In genomic region chr11:62553839-62554361, GRCh38 we compare ENCODE assay signal across 8 cellular contexts. TPM values are rescaled to one million over a fixed set of nuclear protein-coding genes. Genes with fewer than 3 reads are reported as not detected.
DNase-seq lines count a peak whose midpoint lies in the region; FAIRE-seq and TF ChIP-seq lines count a peak whose summit lies in the region.

No MANE protein-coding gene starts in this region.

- peaks cover 7% of the 10 kb centered on the region for H3K79me2 ChIP-seq in neural progenitor cell (ENCODE audit: low read depth)

- H3K27ac Mint-ChIP-seq in neural progenitor cell, result peak overlapping the region; percentile 96

- no peak overlapping the region; a peak in 2 of 20 replicates for H3K4me3 ChIP-seq in BLaER1 treated with 17β-estradiol and CSF1 and Interleukin-3, amounts not matched to agents 10 nM and 100 nM
- H3K4me3 ChIP-seq in NT2/D1 (ENCODE audit: insufficient read length, low read depth) (peak overlapping the region; percentile 16), ectodermal cell (ENCODE audit: insufficient read depth, low read depth, low read length) (no peak overlapping the region), neural progenitor cell (no peak overlapping the region)

- no peak for DNase-seq in NT2/D1 (ENCODE audit: low read depth, low spot score)
- DNase-seq in neural progenitor cell (ENCODE audit: low spot score), result no peak
- DNase-seq in OCI-M1 (lab: John Stamatoyannopoulos, UW), result no peak
- no peak for DNase-seq in GM12891 (ENCODE audit: insufficient read length, low spot score)
- DNase-seq in SHP77 treated with DMSO at 0.1 percent for 48 hours (lab: John Stamatoyannopoulos, UW), result no peak
- DNase-seq in medulla oblongata (ENCODE audit: extremely low spot score), result no peak

- H3K9ac ChIP-seq in BLaER1 treated with 17β-estradiol and CSF1 and Interleukin-3, amounts not matched to agents 10 nM and 100 nM, result peak overlapping the region in 10 of 11 experiments; percentile 22 to 86 (median 63); a peak in 13 of 22 replicates
- H3K9ac ChIP-seq in NT2/D1 (ENCODE audit: insufficient read length, low read depth), result peak overlapping the region; percentile 74
- no peak overlapping the region for H3K9ac ChIP-seq in neural progenitor cell

- peak overlapping the region; percentile 84 to 96 (median 90) for H3K4me2 ChIP-seq in BLaER1 treated with 17β-estradiol and CSF1 and Interleukin-3, amounts not matched to agents 10 nM and 100 nM
- peak overlapping the region; percentile 63 for H3K4me2 ChIP-seq in neural progenitor cell

- H2AFZ ChIP-seq in neural progenitor cell (replicated peaks), result no peak overlapping the region

- peak overlapping the region; percentile 60 for H3K4me3 Mint-ChIP-seq in neural progenitor cell

- H3K4me1 ChIP-seq in BLaER1 treated with 17β-estradiol and CSF1 and Interleukin-3, amounts not matched to agents 10 nM and 100 nM, result peaks cover 87 to 95% (median 90%) of the 10 kb centered on the region in 10 experiments
- peaks cover 44% of the 10 kb centered on the region for H3K4me1 ChIP-seq in NT2/D1 (ENCODE audit: insufficient read depth, insufficient read length)
- peaks cover 53% of the 10 kb centered on the region for H3K4me1 ChIP-seq in ectodermal cell (ENCODE audit: control insufficient read depth, insufficient read depth, low read length)
- peaks cover 57% of the 10 kb centered on the region for H3K4me1 ChIP-seq in neural progenitor cell

- no peaks in the 10 kb centered on the region for H3K9me3 Mint-ChIP-seq in neural progenitor cell

- peaks cover 0 to 64% (median 17%) of the 10 kb centered on the region in 11 experiments; a peak in 14 of 22 replicates for H4K20me1 ChIP-seq in BLaER1 treated with 17β-estradiol and CSF1 and Interleukin-3, amounts not matched to agents 10 nM and 100 nM
- H4K20me1 ChIP-seq in neural progenitor cell (ENCODE audit: low read depth), result peaks cover 14% of the 10 kb centered on the region

- no peak for TF ChIP-seq POLR2A in GM12891 (IDR thresholded peaks at IDR 0.05; ENCODE audit: low read depth, low read length)

- H3K9me3 ChIP-seq in BLaER1 treated with 17β-estradiol and CSF1 and Interleukin-3, amounts not matched to agents 10 nM and 100 nM (replicated peaks in 1 of 11), result no peaks in the 10 kb centered on the region
- H3K9me3 ChIP-seq in NT2/D1 (ENCODE audit: insufficient read depth, low read length) (no peaks in the 10 kb centered on the region), ectodermal cell (ENCODE audit: control insufficient read depth, low read length) (no peaks in the 10 kb centered on the region), neural progenitor cell (ENCODE audit: low read depth) (no peaks in the 10 kb centered on the region)

- peaks cover 0 to 18% (median 9%) of the 10 kb centered on the region in 11 experiments; a peak in 17 of 22 replicates for H3K27me3 ChIP-seq in BLaER1 treated with 17β-estradiol and CSF1 and Interleukin-3, amounts not matched to agents 10 nM and 100 nM
- H3K27me3 ChIP-seq in NT2/D1 (ENCODE audit: insufficient read depth, insufficient read length) (no peaks in the 10 kb centered on the region), ectodermal cell (ENCODE audit: control insufficient read depth, insufficient read depth, low read length, poor library complexity, severe bottlenecking) (peaks cover under 1% of the 10 kb centered on the region), neural progenitor cell (peaks cover 3% of the 10 kb centered on the region)

- H3K27ac ChIP-seq in BLaER1 treated with 17β-estradiol and CSF1 and Interleukin-3, amounts not matched to agents 10 nM and 100 nM, result peak overlapping the region in 10 of 11 experiments; percentile 67 to 98 (median 92); a peak in 16 of 22 replicates
- peak overlapping the region; percentile 98 for H3K27ac ChIP-seq in ectodermal cell (ENCODE audit: insufficient read depth, low read depth, low read length, poor library complexity, severe bottlenecking)
- peak overlapping the region; percentile 81 for H3K27ac ChIP-seq in neural progenitor cell

- WGBS in ectodermal cell, 2 experiments, result 86 to 89% methylated on average over 8 of the region's 8 CpGs

- peaks cover 8 to 34% (median 18%) of the 10 kb centered on the region in 11 experiments for H3K36me3 ChIP-seq in BLaER1 treated with 17β-estradiol and CSF1 and Interleukin-3, amounts not matched to agents 10 nM and 100 nM
- H3K36me3 ChIP-seq in NT2/D1 (ENCODE audit: insufficient read depth, insufficient read length, low read length) (peaks cover 42% of the 10 kb centered on the region), ectodermal cell (ENCODE audit: control insufficient read depth, insufficient read depth, low read length) (peaks cover 9% of the 10 kb centered on the region), neural progenitor cell (peaks cover 4% of the 10 kb centered on the region)

- FAIRE-seq in GM12891 (lab: Jason Lieb, UNC), result no peak

- no peak for TF ChIP-seq CTCF in neural progenitor cell (IDR thresholded peaks at IDR 0.05)

- peaks cover 8% of the 10 kb centered on the region for H3K36me3 Mint-ChIP-seq in neural progenitor cell

- H3K4me1 Mint-ChIP-seq in neural progenitor cell, result peaks cover 75% of the 10 kb centered on the region

- H3K27me3 Mint-ChIP-seq in neural progenitor cell (ENCODE audit: insufficient read depth, low read depth), result peaks cover 12% of the 10 kb centered on the region

- peaks cover 79% of the 10 kb centered on the region for H3F3A ChIP-seq in neural progenitor cell (ENCODE audit: low read depth)

TF ChIP-seq in GM12891, 5 proteins besides CTCF, POLR2A, EP300 and RAD21:
- TF ChIP-seq SPI1 (IDR thresholded peaks at IDR 0.05; ENCODE audit: low read depth, low read length) (no peak), TAF1 (IDR thresholded peaks at IDR 0.05; ENCODE audit: low read depth, low read length) (no peak)
TF ChIP-seq in GM12891: peak in this region for 0.

RNA-seq across cellular contexts. Expression of gene AHNAK, which starts 7.3 kb away (rescaled TPM):
- 20.5 TPM for polyA plus RNA-seq in ectodermal cell (2013, experiment 1 of 4)
- polyA plus RNA-seq in ectodermal cell (2013, experiment 2 of 4), result 27.0 TPM
- 21.6 TPM for polyA plus RNA-seq in ectodermal cell (2013, experiment 3 of 4)
- polyA plus RNA-seq in ectodermal cell (2013, experiment 4 of 4), result 29.8 TPM
- 14.9 and 15.0 TPM in 2 replicates for total RNA-seq in neural progenitor cell (ENCODE audit: low replicate concordance)
- polyA plus RNA-seq in GM12891 (2012; ENCODE audit: low read depth, missing spikeins), result 1.8 TPM

RNA-seq across cellular contexts. Expression of gene EEF1G, which starts 19.8 kb away (rescaled TPM):
- polyA plus RNA-seq in ectodermal cell (2013, experiment 1 of 4), result 2,940 TPM
- polyA plus RNA-seq in ectodermal cell (2013, experiment 2 of 4), result 2,895 TPM
- polyA plus RNA-seq in ectodermal cell (2013, experiment 3 of 4), result 2,535 TPM
- polyA plus RNA-seq in ectodermal cell (2013, experiment 4 of 4), result 2,880 TPM
- 2,358 and 3,183 TPM in 2 replicates for total RNA-seq in neural progenitor cell (ENCODE audit: low replicate concordance)
- 2,783 TPM for polyA plus RNA-seq in GM12891 (2012; ENCODE audit: low read depth, missing spikeins)

RNA-seq across cellular contexts. Expression of gene TUT1, which starts 37.4 kb away (rescaled TPM):
- 24.6 TPM for polyA plus RNA-seq in ectodermal cell (2013, experiment 1 of 4)
- 25.5 TPM for polyA plus RNA-seq in ectodermal cell (2013, experiment 2 of 4)
- 18.6 TPM for polyA plus RNA-seq in ectodermal cell (2013, experiment 3 of 4)
- polyA plus RNA-seq in ectodermal cell (2013, experiment 4 of 4), result 21.2 TPM
- total RNA-seq in neural progenitor cell (ENCODE audit: low replicate concordance), result 4.8 and 23.1 TPM in 2 replicates
- 13.0 TPM for polyA plus RNA-seq in GM12891 (2012; ENCODE audit: low read depth, missing spikeins)

RNA-seq across cellular contexts. Expression of gene MTA2, which starts 47.8 kb away (rescaled TPM):
- polyA plus RNA-seq in ectodermal cell (2013, experiment 1 of 4), result 143 TPM
- 142 TPM for polyA plus RNA-seq in ectodermal cell (2013, experiment 2 of 4)
- polyA plus RNA-seq in ectodermal cell (2013, experiment 3 of 4), result 107 TPM
- 111 TPM for polyA plus RNA-seq in ectodermal cell (2013, experiment 4 of 4)
- 108 and 135 TPM in 2 replicates for total RNA-seq in neural progenitor cell (ENCODE audit: low replicate concordance)
- 89.2 TPM for polyA plus RNA-seq in GM12891 (2012; ENCODE audit: low read depth, missing spikeins)

RNA-seq across cellular contexts. Expression of gene EML3, which starts 58.7 kb away (rescaled TPM):
- 26.1 TPM for polyA plus RNA-seq in ectodermal cell (2013, experiment 1 of 4)
- polyA plus RNA-seq in ectodermal cell (2013, experiment 2 of 4), result 28.1 TPM
- 24.4 TPM for polyA plus RNA-seq in ectodermal cell (2013, experiment 3 of 4)
- polyA plus RNA-seq in ectodermal cell (2013, experiment 4 of 4), result 22.3 TPM
- 4.0 and 26.6 TPM in 2 replicates for total RNA-seq in neural progenitor cell (ENCODE audit: low replicate concordance)
- polyA plus RNA-seq in GM12891 (2012; ENCODE audit: low read depth, missing spikeins), result 38.5 TPM
